In genomic region chr11:44065851-44066731, GRCh38 we compare ENCODE assay signal across 8 cellular contexts. TPM values are rescaled to one million over a fixed set of nuclear protein-coding genes. Genes with fewer than 3 reads are reported as not detected.
A peak's percentile ranks its signal among the peaks of the same experiment; 100 is the strongest.
DNase-seq lines count a peak whose midpoint lies in the region; ATAC-seq and TF ChIP-seq lines count a peak whose summit lies in the region.

ACCS (plus strand) TSS chr11:44066270; CDS start chr11:44067628, 1,358 bp downstream.

- no peaks in the 10 kb centered on the region for H3K27me3 ChIP-seq in CD4-positive, CD25-positive, alpha-beta regulatory T cell (ENCODE audit: control insufficient read depth, insufficient read depth, low read length)

- peak within 1 kb of the TSS; percentile 73 for H3K27ac ChIP-seq in CD4-positive, CD25-positive, alpha-beta regulatory T cell (ENCODE audit: insufficient read depth, low read length, poor library complexity, severe bottlenecking)

- no peaks in the 10 kb centered on the region for H3K9me3 Mint-ChIP-seq in CD4-positive, CD25-positive, alpha-beta regulatory T cell
- H3K9me3 Mint-ChIP-seq in endothelial cell (ENCODE audit: unreplicated experiment): no peaks in the 10 kb centered on the region
- H3K9me3 Mint-ChIP-seq in mesothelial cell of epicardium: no peaks in the 10 kb centered on the region

- peaks cover 11 to 51% (median 23%) of the 10 kb centered on the region in 4 donors for H3K4me1 Mint-ChIP-seq in CD4-positive, CD25-positive, alpha-beta regulatory T cell
- H3K4me1 Mint-ChIP-seq in endothelial cell (ENCODE audit: unreplicated experiment): peaks cover 19% of the 10 kb centered on the region
- H3K4me1 Mint-ChIP-seq in mesothelial cell of epicardium: peaks cover 21% of the 10 kb centered on the region

- ATAC-seq in CD4-positive, CD25-positive, alpha-beta regulatory T cell (ENCODE audit: low read depth in 2 of 2): peak; percentile 95 to 97
- peak; percentile 98 for ATAC-seq in GM19397 (IDR thresholded peaks at IDR 0.05; ENCODE audit: unreplicated experiment)
- peak; percentile 91 for ATAC-seq in HG03558 (IDR thresholded peaks at IDR 0.05; ENCODE audit: extremely low read depth, unreplicated experiment)

- peaks cover under 1% of the 10 kb centered on the region for H3K36me3 ChIP-seq in CD4-positive, CD25-positive, alpha-beta regulatory T cell (ENCODE audit: control insufficient read depth, insufficient read depth, low read length)

- H3K27me3 Mint-ChIP-seq in CD4-positive, CD25-positive, alpha-beta regulatory T cell: no peaks in the 10 kb centered on the region
- peaks cover 6% of the 10 kb centered on the region for H3K27me3 Mint-ChIP-seq in endothelial cell (ENCODE audit: unreplicated experiment)
- no peaks in the 10 kb centered on the region for H3K27me3 Mint-ChIP-seq in mesothelial cell of epicardium (ENCODE audit: low read depth)

- peak within 1 kb of the TSS; percentile 86 for H3K4me3 ChIP-seq in CD4-positive, CD25-positive, alpha-beta regulatory T cell (ENCODE audit: low read depth, low read length)

- TF ChIP-seq CTCF in endothelial cell (IDR thresholded peaks at IDR 0.05; ENCODE audit: unreplicated experiment) (peak; percentile 76), mesothelial cell of epicardium (IDR thresholded peaks at IDR 0.05; ENCODE audit: unreplicated experiment) (peak; percentile 72)

- peaks cover 17% of the 10 kb centered on the region for H3K4me1 ChIP-seq in CD4-positive, CD25-positive, alpha-beta regulatory T cell (ENCODE audit: control insufficient read depth, insufficient read depth, low read length, poor library complexity, severe bottlenecking)

- peak within 1 kb of the TSS; percentile 91 to 97 (median 96) for H3K27ac Mint-ChIP-seq in CD4-positive, CD25-positive, alpha-beta regulatory T cell
- H3K27ac Mint-ChIP-seq in endothelial cell (ENCODE audit: unreplicated experiment) (peak within 1 kb of the TSS; percentile 91), mesothelial cell of epicardium (peak within 1 kb of the TSS; percentile 90)

- no peaks in the 10 kb centered on the region for H3K36me3 Mint-ChIP-seq in CD4-positive, CD25-positive, alpha-beta regulatory T cell
- peaks cover 22% of the 10 kb centered on the region for H3K36me3 Mint-ChIP-seq in endothelial cell (ENCODE audit: low read depth, unreplicated experiment)
- peaks cover 12% of the 10 kb centered on the region for H3K36me3 Mint-ChIP-seq in mesothelial cell of epicardium

- DNase-seq in CD4-positive, CD25-positive, alpha-beta regulatory T cell: peak; percentile 80 to 97 (median 92)
- DNase-seq in NOMO-1 treated with DMSO at 0.1 percent for 48 hours (lab: John Stamatoyannopoulos, UW; ENCODE audit: unreplicated experiment): peak; percentile 95
- peak; percentile 92 for DNase-seq in activated CD8-positive, alpha-beta memory T cell treated with anti-CD3 and anti-CD28 coated beads, Interleukin-2, amount 50 U/mL, for 48 hours
- DNase-seq in endothelial cell (ENCODE audit: low spot score): peak; percentile 93
- peak; percentile 81 to 91 for DNase-seq in mesothelial cell of epicardium (ENCODE audit: low spot score in 2 of 2, unreplicated experiment in 2 of 2)
- peak; percentile 75 to 79 for DNase-seq in stimulated activated CD8-positive, alpha-beta memory T cell treated with anti-CD3 and anti-CD28 coated beads, Interleukin-15, amount 100 ng/mL, for 4 hours (ENCODE audit: low read depth in 2 of 2)

- peak within 1 kb of the TSS; percentile 91 to 97 (median 94) for H3K4me3 Mint-ChIP-seq in CD4-positive, CD25-positive, alpha-beta regulatory T cell
- H3K4me3 Mint-ChIP-seq in endothelial cell (ENCODE audit: unreplicated experiment) (peak within 1 kb of the TSS; percentile 90), mesothelial cell of epicardium (peak within 1 kb of the TSS; percentile 87)

- no peaks in the 10 kb centered on the region for H3K9me3 ChIP-seq in CD4-positive, CD25-positive, alpha-beta regulatory T cell (ENCODE audit: control insufficient read depth in 2 of 2, low read length in 2 of 2)

RNA-seq across cellular contexts. Expression of gene ACCS, which starts in this region (rescaled TPM):
- total RNA-seq in CD4-positive, CD25-positive, alpha-beta regulatory T cell: 77.9 TPM
- polyA plus RNA-seq in CD4-positive, CD25-positive, alpha-beta regulatory T cell: 1 to 10 TPM; 1.3 to 6.9 (median 1.7) TPM
- total RNA-seq in endothelial cell (ENCODE audit: unreplicated experiment): 38.8 TPM
- total RNA-seq in mesothelial cell of epicardium: 54.2 to 60.1 TPM (median 58.3 TPM) in 3 replicates

Comparison
In these comparisons a context has a peak if more than half of its experiments do, and no peak if none do; other contexts are left out.
1. Peak in every context shown above with its lines: DNase-seq, ATAC-seq, H3K4me3 ChIP-seq and H3K27ac ChIP-seq.